In the genomic region with DNA sequence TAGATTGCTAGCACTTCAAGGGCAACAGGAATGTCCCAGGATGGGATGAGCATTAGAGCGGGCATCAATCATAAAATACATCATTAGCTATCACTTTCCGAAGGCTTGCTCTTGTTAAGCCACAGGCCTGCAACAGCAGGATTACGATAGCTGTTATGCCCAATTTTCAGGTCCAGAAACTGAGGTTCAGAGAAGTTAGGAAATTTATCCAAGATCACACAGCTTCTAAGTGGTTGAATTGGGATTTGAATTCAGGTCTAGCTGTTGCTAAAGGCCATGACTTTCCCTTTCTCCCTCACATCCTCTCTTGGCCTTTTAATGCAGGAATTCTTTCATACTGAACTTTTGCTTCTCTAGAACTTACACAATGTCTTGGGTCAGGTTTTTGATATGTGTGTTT, we compare ENCODE assay signal across 18 cellular contexts.
DNase-seq lines count a peak whose midpoint lies in the region; ATAC-seq, FAIRE-seq and TF ChIP-seq lines count a peak whose summit lies in the region.
"Had no signal": no experiment of that assay in that cellular context is flagged by ENCODE, and none has a peak within 500 bp of the region (broad histone marks: within the 10 kb centered on the region; RNA-seq: fewer than 3 reads in every experiment).

No MANE protein-coding gene starts in this region.

- TF ChIP-seq RAD21 in K562 (CRISPR knock-in tag; conservative IDR thresholded peaks at IDR 0.05 in 1 of 2, IDR thresholded peaks at IDR 0.05 in 1 of 2), result no peak

- H3K79me2 ChIP-seq in Loucy (ENCODE audit: insufficient read depth, low read length) (no peaks in the 10 kb centered on the region), K562 (ENCODE audit: control insufficient read depth, insufficient read depth, low read length) (no peaks in the 10 kb centered on the region)

- POLR2A ChIA-PET in K562 (lab: Yijun Ruan, JAX), result interaction anchor here (1.9 kb wide), 1 partner anchor 11 kb away, joined by 12 read pairs; no protein-coding TSS in a partner anchor

- TF ChIP-seq CTCF in Loucy (conservative IDR thresholded peaks at IDR 0.05; ENCODE audit: low read length), result no peak
- TF ChIP-seq CTCF in K562 (IDR thresholded peaks at IDR 0.05 in 2 of 3, conservative IDR thresholded peaks at IDR 0.05 in 1 of 3; ENCODE audit: insufficient read depth in 2 of 3, low read depth in 1 of 3, low read length in 3 of 3), result no peak
- TF ChIP-seq CTCF in transverse colon (IDR thresholded peaks at IDR 0.05), result no peak

- BruUV-seq in K562 (replicated peaks; lab: Mats Ljungman, UMichigan), result no TSS peak

- H3K4me3 ChIP-seq in Loucy (ENCODE audit: low read length, poor library complexity, severe bottlenecking) (no peak overlapping the region), K562 (no peak overlapping the region), mucosa of rectum (ENCODE audit: low read length in 2 of 2) (no peak overlapping the region), transverse colon (no peak overlapping the region)

- intact Hi-C loops in K562 (cut with micrococcal nuclease), result no loop called here
- intact Hi-C loops in transverse colon (cut with DNase I; ENCODE audit: low total_unique reads), result no loop called here

- TF ChIP-seq POLR2A in K562 (conservative IDR thresholded peaks at IDR 0.05) (no peak), transverse colon (IDR thresholded peaks at IDR 0.05) (no peak)

- no peaks in the 10 kb centered on the region for H4K20me1 ChIP-seq in Loucy (ENCODE audit: insufficient read depth, low read length, poor library complexity, severe bottlenecking)
- 0 out of 2 replicates have a peak, but pooled peaks cover 4% of the 10 kb centered on the region for H4K20me1 ChIP-seq in K562 (replicated peaks; ENCODE audit: control insufficient read depth, insufficient read depth, low read length)

- H3K9me2 ChIP-seq in Loucy (replicated peaks; ENCODE audit: low read depth, low read length), result no peaks in the 10 kb centered on the region

- no peak for DNase-seq in K562 (ENCODE audit: extremely low read depth in 1 of 4, low spot score in 3 of 4)
- no peak for DNase-seq in transverse colon
- DNase-seq in NCI-H524 (lab: John Stamatoyannopoulos, UW), result no peak
- DNase-seq: DMS79; NCI-H1105; NCI-H1694; NCI-H2081 treated with DMSO at 0.1 percent for 48 hours; NCI-H446 treated with DMSO at 0.1 percent for 48 hours; NCI-H748 treated with DMSO at 0.1 percent for 48 hours; NK-92 treated with Interleukin-12 subunit alpha and Interleukin-12 subunit beta, amount 100 ng/mL, for 24 hours; OCI-M1; SIG-M5 had no signal

- H3K9ac ChIP-seq in Loucy (ENCODE audit: low read depth, low read length, poor library complexity, severe bottlenecking), result peak overlapping the region; percentile 15
- H3K9ac ChIP-seq in K562 (ENCODE audit: insufficient read depth in 1 of 2, low read depth in 2 of 2, low read length in 2 of 2), result no peak overlapping the region
- no peak overlapping the region for H3K9ac ChIP-seq in mucosa of rectum (ENCODE audit: low read depth in 1 of 2, low read length in 2 of 2)

- FAIRE-seq in K562 (lab: Jason Lieb, UNC), result no peak
- FAIRE-seq: GM18507 had no signal

- H3K4me1 ChIP-seq in Loucy (ENCODE audit: insufficient read depth, low read length, poor library complexity, severe bottlenecking) (peaks cover 44% of the 10 kb centered on the region), K562 (replicated peaks in 1 of 2; ENCODE audit: control insufficient read depth in 2 of 2, insufficient read depth in 2 of 2, low read length in 2 of 2) (no peaks in the 10 kb centered on the region; a peak in 3 of 5 replicates), mucosa of rectum (ENCODE audit: control insufficient read depth in 2 of 2, insufficient read depth in 2 of 2, low read length in 2 of 2) (no peaks in the 10 kb centered on the region), transverse colon (peaks cover 0 to 6% (median 6%) of the 10 kb centered on the region in 4 donors)

- in situ Hi-C loops in K562 (cut with MboI), result no loop called here
- in situ Hi-C loops in transverse colon (cut with MboI; ENCODE audit: low pct_ligation_motif_present in 1 of 4, low pct_unique_long_range_greater_than_20kb in 1 of 4, low sequenced_read_pairs in 3 of 4), result no loop called here

- CTCF ChIA-PET in K562 (lab: Yijun Ruan, JAX; ENCODE audit: low intra/inter-chr PET ratio), result no interaction called here

- H3K27ac ChIP-seq in K562 (ENCODE audit: extremely low read depth, low read depth, low read length) (no peak overlapping the region), mucosa of rectum (ENCODE audit: low read depth in 2 of 2, low read length in 2 of 2) (peak overlapping the region; percentile 20 to 35), transverse colon (peak overlapping the region; percentile 49 to 63 (median 58))

- no peak for ATAC-seq in K562
- no peak for ATAC-seq in GM18861 (IDR thresholded peaks at IDR 0.05; ENCODE audit: unreplicated experiment)
- ATAC-seq in GM18858 (IDR thresholded peaks at IDR 0.05; ENCODE audit: unreplicated experiment), result no peak
- ATAC-seq: HCT116 had no signal

- no peak overlapping the region for H2AFZ ChIP-seq in Loucy (ENCODE audit: low read length)
- no peak overlapping the region for H2AFZ ChIP-seq in K562 (ENCODE audit: low read depth, low read length)

- H3K9me1 ChIP-seq in K562 (ENCODE audit: control insufficient read depth, insufficient read depth, low read length), result no peaks in the 10 kb centered on the region

- H3K36me3 ChIP-seq in Loucy (ENCODE audit: insufficient read depth, low read length) (no peaks in the 10 kb centered on the region), K562 (ENCODE audit: control insufficient read depth, insufficient read depth, low read length) (no peaks in the 10 kb centered on the region), mucosa of rectum (ENCODE audit: control insufficient read depth in 2 of 2, insufficient read depth in 2 of 2, low read length in 2 of 2) (no peaks in the 10 kb centered on the region), transverse colon (no peaks in the 10 kb centered on the region)

- WGBS in K562 (ENCODE audit: insufficient coverage, low coverage, missing lambda C conversion rate), result 0% methylated on average over 3 of the region's 3 CpGs
- 98% methylated on average over 3 of the region's 3 CpGs; no CpG with 5 or more reads in 1 of the 2 donors for WGBS in transverse colon (ENCODE audit: low coverage in 1 of 2), 2 donors

- H3K9me3 ChIP-seq in Loucy (ENCODE audit: insufficient read depth, low read depth, low read length), result no peaks in the 10 kb centered on the region
- no peaks in the 10 kb centered on the region for H3K9me3 ChIP-seq in K562 (replicated peaks; ENCODE audit: control insufficient read depth, insufficient read depth, low read depth, low read length)
- no peaks in the 10 kb centered on the region for H3K9me3 ChIP-seq in mucosa of rectum (ENCODE audit: control insufficient read depth in 2 of 2, low read length in 2 of 2)
- no peaks in the 10 kb centered on the region for H3K9me3 ChIP-seq in transverse colon

- TF ChIP-seq EP300 in K562 (IDR thresholded peaks at IDR 0.05; ENCODE audit: low read length) (no peak), transverse colon (IDR thresholded peaks at IDR 0.05; ENCODE audit: low read depth) (no peak)

- peaks cover 11% of the 10 kb centered on the region for H3F3A ChIP-seq in Loucy (ENCODE audit: low read depth)

- H3K4me2 ChIP-seq in Loucy (ENCODE audit: low read depth, low read length, poor library complexity, severe bottlenecking) (no peak overlapping the region), K562 (ENCODE audit: insufficient read depth, low read length) (no peak overlapping the region)

- H3K27me3 ChIP-seq in Loucy (ENCODE audit: insufficient read depth, low read length, poor library complexity, severe bottlenecking) (no peaks in the 10 kb centered on the region), K562 (ENCODE audit: control insufficient read depth in 2 of 2, insufficient read depth in 2 of 2, low read length in 2 of 2) (peaks cover 34 to 46% of the 10 kb centered on the region in 2 experiments), mucosa of rectum (ENCODE audit: control insufficient read depth in 2 of 2, insufficient read depth in 2 of 2, low read length in 2 of 2) (no peaks in the 10 kb centered on the region), transverse colon (peaks cover 7% of the 10 kb centered on the region)

TF ChIP-seq in K562, 482 proteins besides CTCF, POLR2A, EP300 and RAD21:
- TF ChIP-seq ATF3 (IDR thresholded peaks at IDR 0.05), result no peak
- no peak for TF ChIP-seq ATF3 (CRISPR knock-in tag; conservative IDR thresholded peaks at IDR 0.05)
- TF ChIP-seq RBM25 (IDR thresholded peaks at IDR 0.05; ENCODE audit: low read depth, low read length, severe bottlenecking), result peak; percentile 77
- TF ChIP-seq ESRRA (IDR thresholded peaks at IDR 0.05; ENCODE audit: borderline replicate concordance, low read depth), result no peak
